Comparison of ENCODE assay signal across 8 cellular contexts in the genomic region with DNA sequence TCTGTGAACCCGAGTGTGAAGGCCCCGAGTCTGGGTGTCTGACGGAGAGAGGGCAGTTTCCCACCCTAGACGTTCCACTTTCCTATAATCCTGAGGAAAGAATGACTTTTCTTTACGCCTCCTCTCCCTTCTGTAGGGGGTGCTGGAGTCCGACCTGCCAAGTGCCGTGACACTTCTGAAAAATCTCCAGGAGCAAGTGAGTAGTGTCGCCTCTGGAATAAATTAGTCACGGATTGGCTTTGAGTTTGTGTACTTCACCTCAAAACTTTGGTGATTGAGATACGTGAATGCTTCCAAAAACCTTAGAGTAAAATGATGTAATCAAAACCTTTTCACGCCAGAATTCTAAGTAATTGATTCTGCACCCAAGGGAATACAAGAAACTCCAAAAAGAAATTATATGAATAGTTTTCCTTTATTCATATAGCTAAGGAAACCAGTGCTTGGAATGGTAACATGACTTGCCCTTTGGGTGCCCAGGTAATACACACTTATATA. TPM values are rescaled to one million over a fixed set of nuclear protein-coding genes. Genes with fewer than 3 reads are reported as not detected.
DNase-seq lines count a peak whose midpoint lies in the region; ATAC-seq, FAIRE-seq and TF ChIP-seq lines count a peak whose summit lies in the region.

No MANE protein-coding gene starts in this region.

- no peak for TF ChIP-seq EP300 in upper lobe of left lung (IDR thresholded peaks at IDR 0.05)

- H3K4me3 ChIP-seq in kidney (ENCODE audit: low read length in 2 of 2) (peak overlapping the region; percentile 92 to 100), upper lobe of left lung (peak overlapping the region; percentile 75 to 86 (median 79))

- no peak for FAIRE-seq in kidney (lab: Jason Lieb, UNC)

- H3K9me3 ChIP-seq in kidney (ENCODE audit: control insufficient read depth in 1 of 2, low read length in 2 of 2) = no peaks in the 10 kb centered on the region
- no peaks in the 10 kb centered on the region for H3K9me3 ChIP-seq in upper lobe of left lung

- H3K36me3 ChIP-seq in kidney (ENCODE audit: control insufficient read depth in 1 of 2, insufficient read depth in 2 of 2, low read length in 2 of 2) (peaks cover 6 to 17% of the 10 kb centered on the region in 2 donors), upper lobe of left lung (peaks cover 12 to 42% (median 36%) of the 10 kb centered on the region in 4 donors)

- ATAC-seq in upper lobe of left lung (ENCODE audit: low FRiP score in 2 of 2) = peak; percentile 2 to 36
- ATAC-seq in HG03045 (IDR thresholded peaks at IDR 0.05; ENCODE audit: unreplicated experiment) = no peak
- ATAC-seq in GM18505 (IDR thresholded peaks at IDR 0.05; ENCODE audit: unreplicated experiment) = no peak

- H3K27me3 ChIP-seq in upper lobe of left lung = no peaks in the 10 kb centered on the region

- WGBS in upper lobe of left lung, 2 donors = 4 to 5% methylated on average over 10 to 11 of the region's 11 CpGs

- TF ChIP-seq POLR2A in upper lobe of left lung (IDR thresholded peaks at IDR 0.05) = no peak
- TF ChIP-seq POLR2A in GM18505 (IDR thresholded peaks at IDR 0.05; ENCODE audit: borderline replicate concordance, extremely low read depth, insufficient read depth, insufficient read length) = no peak

- H3K4me1 ChIP-seq in kidney (ENCODE audit: control insufficient read depth in 1 of 2, insufficient read depth in 1 of 2, low read depth in 1 of 2, low read length in 2 of 2) (peaks cover 5 to 10% of the 10 kb centered on the region in 2 donors), upper lobe of left lung (peaks cover 7 to 10% (median 7%) of the 10 kb centered on the region in 4 donors)

- H3K9ac ChIP-seq in kidney (ENCODE audit: low read length in 2 of 2) = peak overlapping the region; percentile 94 to 100

- no peak for TF ChIP-seq CTCF in VCaP (conservative IDR thresholded peaks at IDR 0.05)
- TF ChIP-seq CTCF in kidney (IDR thresholded peaks at IDR 0.05; ENCODE audit: borderline replicate concordance, extremely low read depth, insufficient read depth) = no peak
- no peak for TF ChIP-seq CTCF in upper lobe of left lung (IDR thresholded peaks at IDR 0.05)

- H3K27ac ChIP-seq in VCaP (peak overlapping the region; percentile 73), kidney (ENCODE audit: low read depth in 2 of 2, low read length in 2 of 2) (peak overlapping the region; percentile 60 to 84), upper lobe of left lung (peak overlapping the region; percentile 78 to 85 (median 84))

- peak; percentile 1 for DNase-seq in stimulated activated CD8-positive, alpha-beta memory T cell treated with anti-CD3 and anti-CD28 coated beads, Interleukin-12 subunit alpha, Interleukin-12 subunit beta, amount 100 ng/mL, for 1 hour (ENCODE audit: low read depth)
- DNase-seq in stimulated activated CD8-positive, alpha-beta memory T cell treated with anti-CD3 and anti-CD28 coated beads, Interleukin-4, amount 100 ng/mL, for 48 hours = no peak
- DNase-seq in kidney (no peak), upper lobe of left lung (no peak), COLO668 (lab: John Stamatoyannopoulos, UW; ENCODE audit: unreplicated experiment) (no peak)

- intact Hi-C loops in kidney (cut with DNase I) = loop anchor here (5.0 kb wide), 1 partner anchor 92 kb away; no protein-coding TSS in a partner anchor

RNA-seq across cellular contexts. Expression of a gene that starts 0.5 kb away (rescaled TPM):
- total RNA-seq in kidney (35.6 TPM), upper lobe of left lung (10 to 100 TPM; 25.4 to 42.6 (median 35.5) TPM)
- polyA plus RNA-seq in kidney (ENCODE audit: insufficient read depth, low read depth, low replicate concordance) = 37.6 TPM

RNA-seq across cellular contexts. Expression of a gene that starts 34.5 kb away (rescaled TPM):
- 0.06 TPM for total RNA-seq in kidney
- 1.6 TPM for polyA plus RNA-seq in kidney (ENCODE audit: insufficient read depth, low read depth, low replicate concordance)
- not detected for total RNA-seq in upper lobe of left lung

Comparison
In these comparisons a context has a peak if more than half of its experiments do, and no peak if none do; other contexts are left out.
1. ATAC-seq: peak in upper lobe of left lung (2 of 2); none in HG03045 (single experiment) and GM18505 (single experiment).
2. Peak in every context shown above with its lines, with median percentiles within 50 percentile points of each other: H3K27ac ChIP-seq.